19 cellular contexts compared by ENCODE assay signal in the genomic region with DNA sequence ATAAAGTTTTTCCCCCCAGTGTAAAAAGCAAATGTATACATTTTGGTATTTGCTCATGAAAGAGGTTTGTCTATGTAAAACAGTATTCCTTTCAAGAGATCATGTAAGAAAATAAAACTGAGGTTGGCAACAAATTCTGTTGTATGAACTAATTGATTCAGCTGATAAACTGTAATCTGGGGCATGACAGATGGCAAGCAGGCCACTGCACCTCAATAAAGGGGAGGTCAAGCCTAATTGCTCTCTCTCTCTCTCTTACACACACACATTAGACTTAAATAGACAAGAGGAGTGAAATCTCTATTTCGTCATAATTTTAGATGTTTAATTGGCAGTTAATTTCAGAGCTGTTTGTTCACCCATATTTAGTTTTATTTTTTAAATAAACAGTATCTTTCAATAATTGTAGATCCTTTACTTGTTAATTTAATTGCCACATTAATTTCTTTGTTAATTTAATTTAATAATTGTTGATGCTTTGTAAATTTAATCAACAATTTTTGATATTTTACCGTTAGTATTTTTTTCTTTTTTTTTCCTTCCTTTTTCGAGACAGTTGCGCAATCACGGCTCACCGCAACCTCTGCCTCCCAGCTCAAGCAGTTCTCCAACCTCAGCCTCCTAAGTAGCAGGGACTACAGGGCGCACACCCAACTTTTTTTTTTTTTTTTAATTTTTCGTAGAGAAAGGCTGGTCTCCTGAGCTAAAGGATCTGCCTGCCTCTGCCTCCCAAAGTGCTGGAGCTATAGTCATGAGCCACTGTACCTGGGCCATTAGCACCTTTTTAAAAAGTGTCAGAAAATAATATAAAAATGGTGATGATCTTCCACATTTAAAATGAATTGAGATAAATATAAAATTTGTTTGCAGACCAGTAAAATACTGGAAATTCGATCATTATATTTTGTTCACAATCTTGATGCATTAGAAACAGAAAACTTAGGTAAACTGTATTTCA.
DNase-seq lines count a peak whose midpoint lies in the region; ATAC-seq, FAIRE-seq and TF ChIP-seq lines count a peak whose summit lies in the region.
"Had no signal": no experiment of that assay in that cellular context is flagged by ENCODE, and none has a peak within 500 bp of the region (broad histone marks: within the 10 kb centered on the region; RNA-seq: fewer than 3 reads in every experiment).

No MANE protein-coding gene starts in this region.

- no peak overlapping the region for H3K4me3 Mint-ChIP-seq in activated T-cell treated with anti-CD3 and anti-CD28 coated beads, Interleukin-2, amount 50 U/mL, for 72 hours
- H3K4me3 Mint-ChIP-seq: activated CD4-positive, alpha-beta T cell treated with anti-CD3 and anti-CD28 coated beads, Interleukin-2, amount 10 ng/mL, durations not matched to agents 7 days and 5 days had no signal

- in situ Hi-C loops in K562 (cut with MboI), result no loop called here

- no peaks in the 10 kb centered on the region for H3K4me1 Mint-ChIP-seq in activated T-cell treated with anti-CD3 and anti-CD28 coated beads, Interleukin-2, amount 50 U/mL, for 72 hours (ENCODE audit: low read depth)
- H3K4me1 Mint-ChIP-seq: activated CD4-positive, alpha-beta T cell treated with anti-CD3 and anti-CD28 coated beads, Interleukin-2, amount 10 ng/mL, durations not matched to agents 7 days and 5 days had no signal

- no peak overlapping the region for H3K4me2 ChIP-seq in A549
- H3K4me2 ChIP-seq in K562 (ENCODE audit: insufficient read depth, low read length), result no peak overlapping the region

- POLR2A ChIA-PET in A549 (lab: Yijun Ruan, JAX) (no interaction called here), K562 (lab: Yijun Ruan, JAX) (interaction anchor here (0.6 kb wide), 1 partner anchor 17 kb away, joined by 3 read pairs; no protein-coding TSS in a partner anchor)

- intact Hi-C loops in K562 (cut with micrococcal nuclease), result no loop called here

- no TSS peak for BruUV-seq in K562 (replicated peaks; lab: Mats Ljungman, UMichigan)

- H3K27ac Mint-ChIP-seq in activated T-cell treated with anti-CD3 and anti-CD28 coated beads, Interleukin-2, amount 50 U/mL, for 72 hours, result no peak overlapping the region
- H3K27ac Mint-ChIP-seq: activated CD4-positive, alpha-beta T cell treated with anti-CD3 and anti-CD28 coated beads, Interleukin-2, amount 10 ng/mL, durations not matched to agents 7 days and 5 days had no signal

- no peak for ATAC-seq in A549
- peak; percentile 61 for ATAC-seq in K562
- no peak for ATAC-seq in activated T-cell treated with anti-CD3 and anti-CD28 coated beads, Interleukin-2, amount 50 U/mL, for 72 hours (replicated peaks in 1 of 2)
- no peak for ATAC-seq in HG02981 (IDR thresholded peaks at IDR 0.05; ENCODE audit: unreplicated experiment)
- ATAC-seq: esophagus mucosa; stimulated activated naive CD8-positive, alpha-beta T cell treated with anti-CD3 and anti-CD28 coated beads, Interleukin-15, Interleukin-2, amounts not matched to agents 100 U/mL and 50 U/mL, for 24 hours had no signal

- CTCF ChIA-PET in A549 (lab: Yijun Ruan, JAX), result no interaction called here
- CTCF ChIA-PET in K562 (lab: Yijun Ruan, JAX; ENCODE audit: low intra/inter-chr PET ratio), result no interaction called here

- no peak overlapping the region for H3K4me3 ChIP-seq in A549
- H3K4me3 ChIP-seq in K562, result no peak overlapping the region
- H3K4me3 ChIP-seq: left ventricle myocardium inferior, sigmoid colon, transverse colon had no signal

- FAIRE-seq in A549 (lab: Jason Lieb, UNC) (no peak), K562 (lab: Jason Lieb, UNC) (no peak)
- FAIRE-seq: TTC549 had no signal

- no peaks in the 10 kb centered on the region for H3K79me2 ChIP-seq in K562 (ENCODE audit: control insufficient read depth, insufficient read depth, low read length)

- no peaks in the 10 kb centered on the region for H3K9me1 ChIP-seq in K562 (ENCODE audit: control insufficient read depth, insufficient read depth, low read length)

- H3K27me3 ChIP-seq in K562 (ENCODE audit: control insufficient read depth in 2 of 2, insufficient read depth in 2 of 2, low read length in 2 of 2), result no peaks in the 10 kb centered on the region
- H3K27me3 ChIP-seq: sigmoid colon, transverse colon had no signal

- no peaks in the 10 kb centered on the region for H4K20me1 ChIP-seq in K562 (replicated peaks; ENCODE audit: control insufficient read depth, insufficient read depth, low read length)

- DNase-seq in A549 (ENCODE audit: low read depth in 1 of 2, low spot score in 1 of 2) (no peak), NCI-H774 (lab: John Stamatoyannopoulos, UW) (peak; percentile 16), K562 (ENCODE audit: extremely low read depth in 1 of 4, low spot score in 3 of 4) (peak in 1 of 4 experiments; percentile 11), NCI-H1930 (lab: John Stamatoyannopoulos, UW) (no peak), cerebellar cortex (ENCODE audit: low spot score) (no peak)
- DNase-seq in activated T-cell treated with anti-CD3 and anti-CD28 coated beads, Interleukin-2, amount 50 U/mL, for 72 hours, result no peak
- DNase-seq: activated CD4-positive, alpha-beta T cell treated with anti-CD3 and anti-CD28 coated beads, Interleukin-2, amount 10 ng/mL, durations not matched to agents 7 days and 5 days; amniotic stem cell; DMS53; left ventricle myocardium inferior; NCI-H1092 treated with DMSO at 0.1 percent for 48 hours; sigmoid colon; stimulated activated naive CD8-positive, alpha-beta T cell treated with anti-CD3 and anti-CD28 coated beads, Interleukin-15, Interleukin-2, amounts not matched to agents 100 U/mL and 50 U/mL, for 24 hours; transverse colon had no signal

- no peaks in the 10 kb centered on the region for H3K36me3 Mint-ChIP-seq in activated T-cell treated with anti-CD3 and anti-CD28 coated beads, Interleukin-2, amount 50 U/mL, for 72 hours (ENCODE audit: insufficient read depth in 2 of 2)

- TF ChIP-seq RAD21 in A549 (conservative IDR thresholded peaks at IDR 0.05 in 1 of 2, IDR thresholded peaks at IDR 0.05 in 1 of 2), result no peak
- TF ChIP-seq RAD21 in Ishikawa (IDR thresholded peaks at IDR 0.05; ENCODE audit: low read depth), result no peak
- no peak for TF ChIP-seq RAD21 in K562 (CRISPR knock-in tag; conservative IDR thresholded peaks at IDR 0.05 in 1 of 2, IDR thresholded peaks at IDR 0.05 in 1 of 2)

- H3K9me3 Mint-ChIP-seq in activated T-cell treated with anti-CD3 and anti-CD28 coated beads, Interleukin-2, amount 50 U/mL, for 72 hours, result peaks cover 0 to 2% of the 10 kb centered on the region in 2 donors
- H3K9me3 Mint-ChIP-seq: activated CD4-positive, alpha-beta T cell treated with anti-CD3 and anti-CD28 coated beads, Interleukin-2, amount 10 ng/mL, durations not matched to agents 7 days and 5 days had no signal

- H3K36me3 ChIP-seq in K562 (ENCODE audit: control insufficient read depth, insufficient read depth, low read length), result no peaks in the 10 kb centered on the region
- H3K36me3 ChIP-seq: left ventricle myocardium inferior, sigmoid colon, transverse colon had no signal

- no peak for TF ChIP-seq CTCF in A549 (IDR thresholded peaks at IDR 0.05)
- TF ChIP-seq CTCF in K562 (IDR thresholded peaks at IDR 0.05 in 2 of 3, conservative IDR thresholded peaks at IDR 0.05 in 1 of 3; ENCODE audit: insufficient read depth in 2 of 3, low read depth in 1 of 3, low read length in 3 of 3), result no peak

- H3K9me3 ChIP-seq in A549 (no peaks in the 10 kb centered on the region), K562 (replicated peaks; ENCODE audit: control insufficient read depth, insufficient read depth, low read depth, low read length) (no peaks in the 10 kb centered on the region)
- H3K9me3 ChIP-seq: left ventricle myocardium inferior, sigmoid colon, transverse colon had no signal

- no peak overlapping the region for H3K9ac ChIP-seq in K562 (ENCODE audit: insufficient read depth in 1 of 2, low read depth in 2 of 2, low read length in 2 of 2)

- 65% methylated on average over 9 of the region's 9 CpGs for WGBS in A549 (ENCODE audit: missing lambda C conversion rate)
- 34% methylated on average over 9 of the region's 9 CpGs for WGBS in K562 (ENCODE audit: insufficient coverage, low coverage, missing lambda C conversion rate)

- TF ChIP-seq POLR2A in A549 (IDR thresholded peaks at IDR 0.05; ENCODE audit: low read length) (no peak), K562 (conservative IDR thresholded peaks at IDR 0.05) (no peak)

- H2AFZ ChIP-seq in K562 (ENCODE audit: low read depth, low read length), result peak overlapping the region; percentile 36

- TF ChIP-seq EP300 in A549 (IDR thresholded peaks at IDR 0.05) (no peak), Ishikawa (IDR thresholded peaks at IDR 0.05; ENCODE audit: borderline replicate concordance) (no peak), K562 (IDR thresholded peaks at IDR 0.05; ENCODE audit: low read length) (no peak)

- no peak overlapping the region for H3K27ac ChIP-seq in A549
- no peak overlapping the region for H3K27ac ChIP-seq in K562 (ENCODE audit: extremely low read depth, low read depth, low read length)
- H3K27ac ChIP-seq: C4-2B, left ventricle myocardium inferior, sigmoid colon, transverse colon had no signal

- H3K27me3 Mint-ChIP-seq in activated T-cell treated with anti-CD3 and anti-CD28 coated beads, Interleukin-2, amount 50 U/mL, for 72 hours (ENCODE audit: low read depth), result no peaks in the 10 kb centered on the region
- H3K27me3 Mint-ChIP-seq: activated CD4-positive, alpha-beta T cell treated with anti-CD3 and anti-CD28 coated beads, Interleukin-2, amount 10 ng/mL, durations not matched to agents 7 days and 5 days had no signal

- peaks cover 4% of the 10 kb centered on the region for H3K4me1 ChIP-seq in A549
- H3K4me1 ChIP-seq in K562 (replicated peaks in 1 of 2; ENCODE audit: control insufficient read depth in 2 of 2, insufficient read depth in 2 of 2, low read length in 2 of 2), result no peaks in the 10 kb centered on the region
- H3K4me1 ChIP-seq: left ventricle myocardium inferior, sigmoid colon, transverse colon had no signal

TF ChIP-seq in A549, 52 proteins besides CTCF, POLR2A, EP300 and RAD21 (continues in another document):
- no peak for TF ChIP-seq MYC (IDR thresholded peaks at IDR 0.05; ENCODE audit: borderline replicate concordance, low read length)
- peak; percentile 87 to 94 for TF ChIP-seq CEBPB (IDR thresholded peaks at IDR 0.05)

TF ChIP-seq in Ishikawa, 13 proteins besides CTCF, POLR2A, EP300 and RAD21:
- peak; percentile 96 for TF ChIP-seq CEBPB (IDR thresholded peaks at IDR 0.05)
- no peak for TF ChIP-seq YY1 (IDR thresholded peaks at IDR 0.05; ENCODE audit: low read depth)

TF ChIP-seq in K562, 482 proteins besides CTCF, POLR2A, EP300 and RAD21 (continues in another document):
- TF ChIP-seq ZNF12 (CRISPR knock-in tag; IDR thresholded peaks at IDR 0.05) (no peak), CEBPG (CRISPR knock-in tag; IDR thresholded peaks at IDR 0.05) (peak; percentile 80), CEBPG (tag; conservative IDR thresholded peaks at IDR 0.05 in 1 of 2, IDR thresholded peaks at IDR 0.05 in 1 of 2) (peak; percentile 77 to 99)

Comparison
In these comparisons a context has a peak if more than half of its experiments do, and no peak if none do; other contexts are left out.
1. Of the 35 proteins assayed by ChIP-seq in both K562 and A549: peak only in K562: none; only in A549: none; in both: CEBPB; in neither: 33; mixed calls (peak in some experiments, not most) for 1.